Comparison of ENCODE assay signal across 8 cellular contexts in genomic region chr13:43786766-43787517, GRCh38. TPM values are rescaled to one million over a fixed set of nuclear protein-coding genes. Genes with fewer than 3 reads are reported as not detected.
DNase-seq lines count a peak whose midpoint lies in the region; ATAC-seq and TF ChIP-seq lines count a peak whose summit lies in the region.

Gene ENOX1, minus strand, starts transcription at chr13:43786972.

- H3K4me3 ChIP-seq in coronary artery = peak within 1 kb of the TSS; percentile 79

- CTCF ChIA-PET in activated CD4-positive, alpha-beta T cell treated with anti-CD3 and anti-CD28 coated beads for 36 hours (lab: Charles Lee) = no interaction called here

- H3K9me3 Mint-ChIP-seq in activated CD4-positive, alpha-beta T cell treated with anti-CD3 and anti-CD28 coated beads for 36 hours (ENCODE audit: low read depth) = no peaks in the 10 kb centered on the region
- no peaks in the 10 kb centered on the region for H3K9me3 Mint-ChIP-seq in IgD-negative memory B cell

- intact Hi-C loops in activated CD4-positive, alpha-beta T cell treated with anti-CD3 and anti-CD28 coated beads for 36 hours (cut with DNase I, micrococcal nuclease) = loop anchor here in 1 of 2 experiments (1.0 kb wide), 1 partner anchor 1433 kb away; no protein-coding TSS in a partner anchor

- peaks cover 9% of the 10 kb centered on the region for H3K4me1 Mint-ChIP-seq in activated CD4-positive, alpha-beta T cell treated with anti-CD3 and anti-CD28 coated beads for 36 hours
- peaks cover 7 to 13% (median 11%) of the 10 kb centered on the region in 3 donors for H3K4me1 Mint-ChIP-seq in IgD-negative memory B cell

- peaks cover 44% of the 10 kb centered on the region for H3K27me3 Mint-ChIP-seq in activated CD4-positive, alpha-beta T cell treated with anti-CD3 and anti-CD28 coated beads for 36 hours
- H3K27me3 Mint-ChIP-seq in IgD-negative memory B cell = peaks cover 33% of the 10 kb centered on the region

- H3K36me3 Mint-ChIP-seq in activated CD4-positive, alpha-beta T cell treated with anti-CD3 and anti-CD28 coated beads for 36 hours (ENCODE audit: low read depth) = no peaks in the 10 kb centered on the region
- peaks cover 1% of the 10 kb centered on the region for H3K36me3 Mint-ChIP-seq in IgD-negative memory B cell

- peak; percentile 68 for ATAC-seq in activated CD4-positive, alpha-beta T cell treated with anti-CD3 and anti-CD28 coated beads for 36 hours
- no peak for ATAC-seq in HG02763 (IDR thresholded peaks at IDR 0.05; ENCODE audit: unreplicated experiment)

- no peak within 1 kb of the TSS for H3K27ac Mint-ChIP-seq in activated CD4-positive, alpha-beta T cell treated with anti-CD3 and anti-CD28 coated beads for 36 hours
- no peak within 1 kb of the TSS for H3K27ac Mint-ChIP-seq in IgD-negative memory B cell

- DNase-seq in activated CD4-positive, alpha-beta T cell treated with anti-CD3 and anti-CD28 coated beads for 36 hours = peak; percentile 64
- no peak for DNase-seq in activated CD4-positive, alpha-beta T cell treated with anti-CD3 and anti-CD28 coated beads, Interleukin-2, amount 50 U/mL, for 1 hour
- DNase-seq in T-helper 1 cell = peak in 3 of 5 donors; percentile 4 to 51 (median 12)
- no peak for DNase-seq in coronary artery (ENCODE audit: low spot score)
- peak; percentile 70 for DNase-seq in kidney tubule cell (ENCODE audit: low spot score)
- peak; percentile 19 for DNase-seq in stimulated activated CD4-positive, alpha-beta T cell treated with anti-CD3 and anti-CD28 coated beads, Interleukin-1b, Interleukin-23, amount 100 ng/mL, for 48 hours

- peak within 1 kb of the TSS in 1 of 2 donors; percentile 40 for H3K27ac ChIP-seq in coronary artery

- H3K4me3 Mint-ChIP-seq in activated CD4-positive, alpha-beta T cell treated with anti-CD3 and anti-CD28 coated beads for 36 hours = peak within 1 kb of the TSS; percentile 67
- H3K4me3 Mint-ChIP-seq in IgD-negative memory B cell = peak within 1 kb of the TSS; percentile 70 to 94 (median 82)

- TF ChIP-seq CTCF in coronary artery (IDR thresholded peaks at IDR 0.05) = no peak

- POLR2A ChIA-PET in activated CD4-positive, alpha-beta T cell treated with anti-CD3 and anti-CD28 coated beads for 36 hours (lab: Charles Lee) = interaction anchor here (1.0 kb wide), 1 partner anchor 9 kb away, joined by 3 read pairs; no protein-coding TSS in a partner anchor

RNA-seq across cellular contexts. Expression of gene ENOX1, which starts in this region (rescaled TPM):
- total RNA-seq in activated CD4-positive, alpha-beta T cell treated with anti-CD3 and anti-CD28 coated beads for 36 hours = under 1 TPM; 0.28 to 0.48 TPM
- polyA plus RNA-seq in IgD-negative memory B cell = not detected

Comparison
In these comparisons a context has a peak if more than half of its experiments do, and no peak if none do; other contexts are left out.
1. Peak in DNase-seq and ATAC-seq in activated CD4-positive, alpha-beta T cell treated with anti-CD3 and anti-CD28 coated beads for 36 hours; RNA of the gene not detected or under 1 TPM.
2. DNase-seq: peak in T-helper 1 cell (3 of 5), kidney tubule cell (single experiment) and stimulated activated CD4-positive, alpha-beta T cell treated with anti-CD3 and anti-CD28 coated beads, Interleukin-1b, Interleukin-23, amount 100 ng/mL, for 48 hours (single experiment); none in activated CD4-positive, alpha-beta T cell treated with anti-CD3 and anti-CD28 coated beads, Interleukin-2, amount 50 U/mL, for 1 hour (single experiment) and coronary artery (single experiment).